Comparison of ENCODE assay signal across 8 cellular contexts in genomic region chr9:17134396-17134842, GRCh38. TPM values are rescaled to one million over a fixed set of nuclear protein-coding genes. Genes with fewer than 3 reads are reported as not detected.
A peak's percentile ranks its signal among the peaks of the same experiment; 100 is the strongest.
DNase-seq lines count a peak whose midpoint lies in the region; ATAC-seq and TF ChIP-seq lines count a peak whose summit lies in the region.

No MANE protein-coding gene starts in this region.

- intact Hi-C loops in uterus (cut with DNase I; ENCODE audit: low total_unique reads) = no loop called here

- H3K9ac ChIP-seq in mesenchymal stem cell (ENCODE audit: low read length) = peak overlapping the region; percentile 96

- no peak for TF ChIP-seq POLR2A in uterus (IDR thresholded peaks at IDR 0.05)

- H2BK12ac ChIP-seq in mesenchymal stem cell (ENCODE audit: low read length in 2 of 2) = peak overlapping the region in 1 of 2 experiments; percentile 84

- ATAC-seq in HG02571 (IDR thresholded peaks at IDR 0.05; ENCODE audit: unreplicated experiment) (no peak), HG02678 (IDR thresholded peaks at IDR 0.05; ENCODE audit: unreplicated experiment) (no peak)

- H3K27me3 ChIP-seq in mesenchymal stem cell (ENCODE audit: control insufficient read depth in 1 of 2, insufficient read depth in 1 of 2, low read length in 2 of 2) (no peaks in the 10 kb centered on the region), uterus (no peaks in the 10 kb centered on the region)

- H3K4me3 ChIP-seq in choroid plexus epithelial cell (ENCODE audit: low read depth, low read length) (peak overlapping the region; percentile 97), mesenchymal stem cell (ENCODE audit: insufficient read depth in 1 of 2, low read depth in 1 of 2, low read length in 2 of 2) (peak overlapping the region; percentile 94 to 96), uterus (peak overlapping the region; percentile 91 to 93)

- peaks cover 3% of the 10 kb centered on the region for H3K4me1 ChIP-seq in mesenchymal stem cell (ENCODE audit: control insufficient read depth, insufficient read depth, low read depth, low read length)
- H3K4me1 ChIP-seq in uterus = peaks cover 0 to 3% of the 10 kb centered on the region in 2 donors

- H3K4me2 ChIP-seq in mesenchymal stem cell (ENCODE audit: low read length, poor library complexity, severe bottlenecking) = peak overlapping the region; percentile 88

- TF ChIP-seq CTCF in C4-2B (conservative IDR thresholded peaks at IDR 0.05) (no peak), choroid plexus epithelial cell (conservative IDR thresholded peaks at IDR 0.05; ENCODE audit: low read depth, low read length) (no peak), uterus (IDR thresholded peaks at IDR 0.05) (no peak)

- no peak overlapping the region for H2AK5ac ChIP-seq in mesenchymal stem cell (ENCODE audit: low read length, severe bottlenecking)

- H3K14ac ChIP-seq in mesenchymal stem cell (ENCODE audit: low read length in 2 of 2) = peak overlapping the region in 1 of 2 experiments; percentile 87

- H3K27ac ChIP-seq in C4-2B (peak overlapping the region; percentile 95), mesenchymal stem cell (ENCODE audit: low read length, poor library complexity, severe bottlenecking) (no peak overlapping the region), uterus (peak overlapping the region; percentile 93)

- H2AFZ ChIP-seq in mesenchymal stem cell (ENCODE audit: low read depth, low read length) = peak overlapping the region; percentile 98

- peak overlapping the region; percentile 90 for H4K8ac ChIP-seq in mesenchymal stem cell (ENCODE audit: low read length)

- peak overlapping the region; percentile 48 to 83 for H3K18ac ChIP-seq in mesenchymal stem cell (ENCODE audit: low read depth in 1 of 2, low read length in 2 of 2)

- H3K36me3 ChIP-seq in mesenchymal stem cell (ENCODE audit: control insufficient read depth in 1 of 2, insufficient read depth in 2 of 2, low read depth in 1 of 2, low read length in 2 of 2) = no peaks in the 10 kb centered on the region
- H3K36me3 ChIP-seq in uterus = no peaks in the 10 kb centered on the region

- H3K9me3 ChIP-seq in mesenchymal stem cell (ENCODE audit: control insufficient read depth, low read length) (no peaks in the 10 kb centered on the region), uterus (no peaks in the 10 kb centered on the region)

- DNase-seq in LHCN-M2 (ENCODE audit: low read depth) (peak; percentile 51), choroid plexus epithelial cell (ENCODE audit: low read depth) (peak; percentile 48), mesenchymal stem cell (peak; percentile 49), uterus (peak in 1 of 2 donors; percentile 59), cerebellar nuclear complex (lab: John Stamatoyannopoulos, UW) (no peak)

- peak overlapping the region; percentile 52 for H4K91ac ChIP-seq in mesenchymal stem cell (ENCODE audit: low read length)

- 21% methylated on average over 9 of the region's 9 CpGs for WGBS in mesenchymal stem cell

- peaks cover 8% of the 10 kb centered on the region for H3K79me1 ChIP-seq in mesenchymal stem cell (replicated peaks; ENCODE audit: low read length, poor library complexity, severe bottlenecking)

- H2BK120ac ChIP-seq in mesenchymal stem cell (ENCODE audit: low read depth, low read length) = no peak overlapping the region

- H3K23ac ChIP-seq in mesenchymal stem cell (ENCODE audit: low read length in 2 of 2) = no peak overlapping the region

- no peak overlapping the region for H2BK5ac ChIP-seq in mesenchymal stem cell (ENCODE audit: low read depth, low read length, poor library complexity, severe bottlenecking)

- H3K4ac ChIP-seq in mesenchymal stem cell (ENCODE audit: low read depth in 1 of 2, low read length in 2 of 2) = peak overlapping the region in 1 of 2 experiments; percentile 89

- no peak overlapping the region for H2BK15ac ChIP-seq in mesenchymal stem cell (ENCODE audit: low read depth, poor library complexity, severe bottlenecking)

RNA-seq across cellular contexts. Expression of gene CNTLN, which starts 0.4 kb away (rescaled TPM):
- 10.3 and 15.1 TPM in 2 replicates for total RNA-seq in LHCN-M2 (2014; rRNA removed)
- 2.6 TPM for polyA plus RNA-seq in LHCN-M2 (2012)
- polyA plus RNA-seq in mesenchymal stem cell (2013, experiment 1 of 2) = 5.9 TPM
- 5.5 TPM for polyA plus RNA-seq in mesenchymal stem cell (2013, experiment 2 of 2)
- 10 to 100 TPM; 11.3 to 41.7 (median 18.9) TPM for total RNA-seq in uterus

Comparison
In these comparisons a context has a peak if more than half of its experiments do, and no peak if none do; other contexts are left out.
1. DNase-seq: peak in LHCN-M2 (single experiment), choroid plexus epithelial cell (single experiment) and mesenchymal stem cell (single experiment); none in cerebellar nuclear complex (0 of 2).
2. Peak in every context shown above with its lines, with median percentiles within 50 percentile points of each other: H3K4me3 ChIP-seq.